16 cellular contexts compared by ENCODE assay signal in genomic region chr10:102610499-102610898, GRCh38. TPM values are rescaled to one million over a fixed set of nuclear protein-coding genes. Genes with fewer than 3 reads are reported as not detected.
A peak's percentile ranks its signal among the peaks of the same experiment; 100 is the strongest.
DNase-seq lines count a peak whose midpoint lies in the region; ATAC-seq and TF ChIP-seq lines count a peak whose summit lies in the region.
"Had no signal": no experiment of that assay in that cellular context is flagged by ENCODE, and none has a peak within 500 bp of the region (broad histone marks: within the 10 kb centered on the region; RNA-seq: fewer than 3 reads in every experiment).

No MANE protein-coding gene starts in this region.

- no peaks in the 10 kb centered on the region for H3K27me3 Mint-ChIP-seq in activated naive CD8-positive, alpha-beta T cell
- H3K27me3 Mint-ChIP-seq in activated naive CD8-positive, alpha-beta T cell treated with anti-CD3 and anti-CD28 coated beads, Interleukin-2, amount 50 U/mL, for 24 hours, result no peaks in the 10 kb centered on the region
- peaks cover 10% of the 10 kb centered on the region for H3K27me3 Mint-ChIP-seq in endothelial cell (ENCODE audit: unreplicated experiment)
- peaks cover 0 to 3% (median 2%) of the 10 kb centered on the region in 3 donors for H3K27me3 Mint-ChIP-seq in immature natural killer cell (ENCODE audit: low read depth in 3 of 3)

- peak overlapping the region; percentile 51 for H3K27ac ChIP-seq in mesodermal cell (ENCODE audit: low read depth, low read length, severe bottlenecking)
- peak overlapping the region; percentile 25 to 28 for H3K27ac ChIP-seq in tibial artery
- no peak overlapping the region for H3K27ac ChIP-seq in ovary

- intact Hi-C loops in tibial artery (cut with DNase I; ENCODE audit: low total_unique reads) (no loop called here), ovary (cut with DNase I) (no loop called here)

- H3K9me3 ChIP-seq in mesodermal cell (ENCODE audit: control insufficient read depth, low read length) (no peaks in the 10 kb centered on the region), tibial artery (no peaks in the 10 kb centered on the region), ovary (no peaks in the 10 kb centered on the region)
- H3K9me3 ChIP-seq: stomach had no signal

- no peaks in the 10 kb centered on the region for H3K9me3 Mint-ChIP-seq in activated naive CD8-positive, alpha-beta T cell (ENCODE audit: low read depth)
- H3K9me3 Mint-ChIP-seq in activated naive CD8-positive, alpha-beta T cell treated with anti-CD3 and anti-CD28 coated beads, Interleukin-2, amount 50 U/mL, for 24 hours, result no peaks in the 10 kb centered on the region
- H3K9me3 Mint-ChIP-seq in endothelial cell (ENCODE audit: unreplicated experiment), result no peaks in the 10 kb centered on the region
- H3K9me3 Mint-ChIP-seq in immature natural killer cell, result no peaks in the 10 kb centered on the region

- no peak for DNase-seq in activated naive CD8-positive, alpha-beta T cell treated with anti-CD3 and anti-CD28 coated beads, Interleukin-2, amount 50 U/mL, for 24 hours
- DNase-seq in endothelial cell (ENCODE audit: low spot score) (no peak), tibial artery (no peak), immature natural killer cell (no peak), ovary (no peak), SW 1271 (lab: John Stamatoyannopoulos, UW) (no peak)
- DNase-seq: activated CD8-positive, alpha-beta memory T cell treated with anti-CD3 and anti-CD28 coated beads for 24 hours; activated naive CD4-positive, alpha-beta T cell; COR-L47; GDM1; left colon; NCI-H187 treated with DMSO at 0.1 percent for 48 hours; NCI-H524; stomach had no signal

- H3K27me3 ChIP-seq in tibial artery (no peaks in the 10 kb centered on the region), ovary (no peaks in the 10 kb centered on the region)
- H3K27me3 ChIP-seq: stomach had no signal

- H3K4me1 ChIP-seq in mesodermal cell (ENCODE audit: control insufficient read depth, insufficient read depth, low read length, poor library complexity, severe bottlenecking) (peaks cover 56% of the 10 kb centered on the region), tibial artery (peaks cover 0 to 24% (median 17%) of the 10 kb centered on the region in 4 donors), ovary (ENCODE audit: insufficient read depth) (no peaks in the 10 kb centered on the region)

- peak overlapping the region; percentile 84 for H3K27ac Mint-ChIP-seq in activated naive CD8-positive, alpha-beta T cell
- no peak overlapping the region for H3K27ac Mint-ChIP-seq in activated naive CD8-positive, alpha-beta T cell treated with anti-CD3 and anti-CD28 coated beads, Interleukin-2, amount 50 U/mL, for 24 hours
- H3K27ac Mint-ChIP-seq in endothelial cell (ENCODE audit: unreplicated experiment), result peak overlapping the region; percentile 33
- no peak overlapping the region for H3K27ac Mint-ChIP-seq in immature natural killer cell

- ATAC-seq in activated naive CD8-positive, alpha-beta T cell treated with anti-CD3 and anti-CD28 coated beads, Interleukin-2, amount 50 U/mL, for 24 hours, result no peak
- ATAC-seq: left colon had no signal

- peaks cover 38% of the 10 kb centered on the region for H3K4me1 Mint-ChIP-seq in activated naive CD8-positive, alpha-beta T cell (ENCODE audit: low read depth)
- H3K4me1 Mint-ChIP-seq in activated naive CD8-positive, alpha-beta T cell treated with anti-CD3 and anti-CD28 coated beads, Interleukin-2, amount 50 U/mL, for 24 hours, result peaks cover 39% of the 10 kb centered on the region
- H3K4me1 Mint-ChIP-seq in endothelial cell (ENCODE audit: unreplicated experiment) (peaks cover 55% of the 10 kb centered on the region), immature natural killer cell (no peaks in the 10 kb centered on the region)

- no peak for TF ChIP-seq POLR2A in ovary (IDR thresholded peaks at IDR 0.05)

- H3K36me3 ChIP-seq in mesodermal cell (ENCODE audit: control insufficient read depth, insufficient read depth, low read length) (peaks cover 44% of the 10 kb centered on the region), tibial artery (peaks cover 0 to 16% (median 6%) of the 10 kb centered on the region in 3 donors), ovary (no peaks in the 10 kb centered on the region)

- no peak for TF ChIP-seq EP300 in ovary (IDR thresholded peaks at IDR 0.05)

- 85 to 92% methylated on average over 7 to 10 of the region's 10 CpGs for WGBS in mesodermal cell (ENCODE audit: insufficient coverage in 2 of 2), 2 experiments
- 74 to 79% (median 75%) methylated on average over 10 of the region's 10 CpGs for WGBS in ovary, 3 donors

- TF ChIP-seq CTCF in endothelial cell (IDR thresholded peaks at IDR 0.05; ENCODE audit: unreplicated experiment) (no peak), tibial artery (IDR thresholded peaks at IDR 0.05) (no peak), ovary (IDR thresholded peaks at IDR 0.05) (no peak)

- H3K4me3 ChIP-seq in mesodermal cell (ENCODE audit: extremely low read depth, insufficient read depth, low read length, poor library complexity, severe bottlenecking) (no peak overlapping the region), tibial artery (no peak overlapping the region), ovary (no peak overlapping the region)
- H3K4me3 ChIP-seq: stomach had no signal

- peaks cover 6% of the 10 kb centered on the region for H3K36me3 Mint-ChIP-seq in activated naive CD8-positive, alpha-beta T cell
- no peaks in the 10 kb centered on the region for H3K36me3 Mint-ChIP-seq in activated naive CD8-positive, alpha-beta T cell treated with anti-CD3 and anti-CD28 coated beads, Interleukin-2, amount 50 U/mL, for 24 hours (ENCODE audit: low read depth)
- H3K36me3 Mint-ChIP-seq in endothelial cell (ENCODE audit: low read depth, unreplicated experiment) (peaks cover 22% of the 10 kb centered on the region), immature natural killer cell (peaks cover 0 to 11% (median 4%) of the 10 kb centered on the region in 3 donors)

- H3K4me3 Mint-ChIP-seq in activated naive CD8-positive, alpha-beta T cell, result no peak overlapping the region
- no peak overlapping the region for H3K4me3 Mint-ChIP-seq in activated naive CD8-positive, alpha-beta T cell treated with anti-CD3 and anti-CD28 coated beads, Interleukin-2, amount 50 U/mL, for 24 hours
- H3K4me3 Mint-ChIP-seq in endothelial cell (ENCODE audit: unreplicated experiment) (no peak overlapping the region), immature natural killer cell (no peak overlapping the region)

RNA-seq across cellular contexts. Expression of gene TRIM8, which starts 33.8 kb away (rescaled TPM):
- total RNA-seq in endothelial cell (ENCODE audit: unreplicated experiment) (219 TPM), ovary (100 to 1,000 TPM in 2 of 7 donors, 10 to 100 TPM in 5; 48.5 to 120 (median 91.7) TPM)
- polyA plus RNA-seq in mesodermal cell (2013, experiment 1 of 2), result 138 TPM
- polyA plus RNA-seq in mesodermal cell (2013, experiment 2 of 2), result 118 TPM
- polyA plus RNA-seq in immature natural killer cell (10 to 100 TPM; 30.5 to 78.8 (median 39.2) TPM), ovary (10 to 100 TPM; 74.7 to 84.3 TPM)

Comparison
In these comparisons a context has a peak if more than half of its experiments do, and no peak if none do; other contexts are left out.
1. H3K27ac Mint-ChIP-seq: peak in activated naive CD8-positive, alpha-beta T cell (single experiment) and endothelial cell (single experiment); none in activated naive CD8-positive, alpha-beta T cell treated with anti-CD3 and anti-CD28 coated beads, Interleukin-2, amount 50 U/mL, for 24 hours (single experiment) and immature natural killer cell (0 of 6).
2. H3K27ac ChIP-seq: peak in mesodermal cell (single experiment) and tibial artery (2 of 2); none in ovary (0 of 2).